ENCODE assay signal across 8 cellular contexts in genomic region chr1:43934279-43934985, GRCh38. TPM values are rescaled to one million over a fixed set of nuclear protein-coding genes. Genes with fewer than 3 reads are reported as not detected.
DNase-seq lines count a peak whose midpoint lies in the region; ATAC-seq and TF ChIP-seq lines count a peak whose summit lies in the region.

No MANE protein-coding gene starts in this region.

- H3K9me3 Mint-ChIP-seq in activated CD8-positive, alpha-beta T cell treated with anti-CD3 and anti-CD28 coated beads for 36 hours: no peaks in the 10 kb centered on the region

- ATAC-seq in activated CD8-positive, alpha-beta T cell treated with anti-CD3 and anti-CD28 coated beads for 36 hours: peak; percentile 64
- ATAC-seq in HG02623 (IDR thresholded peaks at IDR 0.05; ENCODE audit: unreplicated experiment): no peak

- no peak overlapping the region for H3K27ac Mint-ChIP-seq in activated CD8-positive, alpha-beta T cell treated with anti-CD3 and anti-CD28 coated beads for 36 hours

- TF ChIP-seq CTCF in activated CD8-positive, alpha-beta T cell treated with anti-CD3 and anti-CD28 coated beads for 36 hours (IDR thresholded peaks at IDR 0.05): peak; percentile 79

- DNase-seq in Ammon's horn (ENCODE audit: low spot score): peak; percentile 70
- DNase-seq in HCEC 1CT: peak; percentile 48
- peak; percentile 66 for DNase-seq in NCI-H526 treated with DMSO at 0.1 percent for 48 hours (lab: John Stamatoyannopoulos, UW)
- DNase-seq in activated CD8-positive, alpha-beta T cell treated with anti-CD3 and anti-CD28 coated beads for 36 hours: peak; percentile 76
- DNase-seq in epidermal melanocyte (ENCODE audit: insufficient read length, low spot score): peak; percentile 91
- DNase-seq in mucosa of gallbladder (ENCODE audit: low spot score): peak; percentile 43
- DNase-seq in superior temporal gyrus (ENCODE audit: extremely low spot score): peak; percentile 77

- CTCF ChIA-PET in activated CD8-positive, alpha-beta T cell treated with anti-CD3 and anti-CD28 coated beads for 36 hours (lab: Charles Lee): interaction anchor here (0.5 to 12.8 kb wide), 91 partner anchors 9 to 708 kb away, joined by 3 to 307 read pairs (median 5); partner anchors contain the start of genes ATP6V0B, CCDC24, DPH2 and IPO13

- H3K4me1 Mint-ChIP-seq in activated CD8-positive, alpha-beta T cell treated with anti-CD3 and anti-CD28 coated beads for 36 hours (ENCODE audit: low read depth): peaks cover 24% of the 10 kb centered on the region

- H3K4me3 Mint-ChIP-seq in activated CD8-positive, alpha-beta T cell treated with anti-CD3 and anti-CD28 coated beads for 36 hours: peak overlapping the region; percentile 41

- POLR2A ChIA-PET in activated CD8-positive, alpha-beta T cell treated with anti-CD3 and anti-CD28 coated beads for 36 hours (lab: Charles Lee): interaction anchor here (0.7 to 1.8 kb wide), 5 partner anchors 11 to 284 kb away, joined by 3 to 4 read pairs (median 3); partner anchors contain the start of gene KDM4A

- no peaks in the 10 kb centered on the region for H3K36me3 Mint-ChIP-seq in activated CD8-positive, alpha-beta T cell treated with anti-CD3 and anti-CD28 coated beads for 36 hours (ENCODE audit: low read depth)

- H3K27me3 Mint-ChIP-seq in activated CD8-positive, alpha-beta T cell treated with anti-CD3 and anti-CD28 coated beads for 36 hours: peaks cover 25% of the 10 kb centered on the region

- intact Hi-C loops in activated CD8-positive, alpha-beta T cell treated with anti-CD3 and anti-CD28 coated beads for 36 hours (cut with micrococcal nuclease): loop anchor here (2.0 to 5.0 kb wide), 2 partner anchors 172 to 407 kb away; no protein-coding TSS in a partner anchor

RNA-seq across cellular contexts. Expression of gene ARTN, which starts 0.8 kb away (rescaled TPM):
- under 1 TPM; 0.36 to 0.68 TPM for total RNA-seq in activated CD8-positive, alpha-beta T cell treated with anti-CD3 and anti-CD28 coated beads for 36 hours
- total RNA-seq in mucosa of gallbladder: 2.1 TPM

RNA-seq across cellular contexts. Expression of gene IPO13, which starts 12.3 kb away (rescaled TPM):
- 10 to 100 TPM; 16.2 to 16.5 TPM for total RNA-seq in activated CD8-positive, alpha-beta T cell treated with anti-CD3 and anti-CD28 coated beads for 36 hours
- 40.3 TPM for total RNA-seq in mucosa of gallbladder

RNA-seq across cellular contexts. Expression of gene DPH2, which starts 35.4 kb away (rescaled TPM):
- 10 to 100 TPM; 29.6 to 34.1 TPM for total RNA-seq in activated CD8-positive, alpha-beta T cell treated with anti-CD3 and anti-CD28 coated beads for 36 hours
- total RNA-seq in mucosa of gallbladder: 16.6 TPM

RNA-seq across cellular contexts. Expression of gene ATP6V0B, which starts 40.3 kb away (rescaled TPM):
- total RNA-seq in activated CD8-positive, alpha-beta T cell treated with anti-CD3 and anti-CD28 coated beads for 36 hours: 10 to 100 TPM; 67.6 to 75.5 TPM
- 138 TPM for total RNA-seq in mucosa of gallbladder

RNA-seq across cellular contexts. Expression of gene B4GALT2, which starts 44.6 kb away (rescaled TPM):
- 10 to 100 TPM; 35.4 to 35.5 TPM for total RNA-seq in activated CD8-positive, alpha-beta T cell treated with anti-CD3 and anti-CD28 coated beads for 36 hours
- 23.4 TPM for total RNA-seq in mucosa of gallbladder
